ENCODE assay signal across 8 cellular contexts in genomic region chr19:39539519-39540332, GRCh38. TPM values are rescaled to one million over a fixed set of nuclear protein-coding genes. Genes with fewer than 3 reads are reported as not detected.
DNase-seq lines count a peak whose midpoint lies in the region; ATAC-seq and TF ChIP-seq lines count a peak whose summit lies in the region.

TSS of gene EID2 (minus strand) at chr19:39540161. CDS start at chr19:39540079, 82 bp downstream.

- H3K9me2 ChIP-seq in SK-N-SH, result no peaks in the 10 kb centered on the region

- peak within 1 kb of the TSS; percentile 78 for H3K4me3 ChIP-seq in GM06990 (replicated peaks; ENCODE audit: low read depth, low read length)
- peak within 1 kb of the TSS; percentile 77 to 88 for H3K4me3 ChIP-seq in SK-N-SH (ENCODE audit: low read depth in 2 of 2, low read length in 1 of 2)
- peak within 1 kb of the TSS; percentile 77 to 92 for H3K4me3 ChIP-seq in testis

- H3K4me2 ChIP-seq in SK-N-SH, result peak within 1 kb of the TSS; percentile 81

- no peaks in the 10 kb centered on the region for H3K27me3 Mint-ChIP-seq in activated naive CD4-positive, alpha-beta T cell treated with anti-CD3 and anti-CD28 coated beads, Interleukin-2, amount 50 U/mL, for 24 hours

- H3K9me3 Mint-ChIP-seq in activated naive CD4-positive, alpha-beta T cell treated with anti-CD3 and anti-CD28 coated beads, Interleukin-2, amount 50 U/mL, for 24 hours, result no peaks in the 10 kb centered on the region

- H3F3A ChIP-seq in SK-N-SH (replicated peaks; ENCODE audit: insufficient read depth), result no peaks in the 10 kb centered on the region

- intact Hi-C loops in testis (cut with DNase I; ENCODE audit: low total_unique reads), result loop anchor here (10.0 kb wide), 1 partner anchor 115 kb away; no protein-coding TSS in a partner anchor

- ATAC-seq in HG02571 (IDR thresholded peaks at IDR 0.05; ENCODE audit: unreplicated experiment), result peak; percentile 86

- POLR2A ChIA-PET in SK-N-SH (lab: Yijun Ruan, JAX), result no interaction called here

- peak within 1 kb of the TSS; percentile 96 for H3K27ac Mint-ChIP-seq in activated naive CD4-positive, alpha-beta T cell treated with anti-CD3 and anti-CD28 coated beads, Interleukin-2, amount 50 U/mL, for 24 hours

- H3K4me1 Mint-ChIP-seq in activated naive CD4-positive, alpha-beta T cell treated with anti-CD3 and anti-CD28 coated beads, Interleukin-2, amount 50 U/mL, for 24 hours, result peaks cover 69% of the 10 kb centered on the region

- TF ChIP-seq POLR2A in testis (IDR thresholded peaks at IDR 0.05), result peak; percentile 85

- CTCF ChIA-PET in SK-N-SH (lab: Yijun Ruan, JAX), result interaction anchor here (0.6 to 3.1 kb wide), 14 partner anchors 8 to 142 kb away, joined by 3 to 20 read pairs (median 3); partner anchors contain the start of genes DLL3 and RPS16

- peak within 1 kb of the TSS; percentile 84 for H3K9ac ChIP-seq in SK-N-SH

- H3K27ac ChIP-seq in SK-N-SH (ENCODE audit: low read depth in 2 of 2, low read length in 1 of 2), result peak within 1 kb of the TSS; percentile 84 to 89
- H3K27ac ChIP-seq in testis, result peak within 1 kb of the TSS; percentile 91 to 99

- DNase-seq in GM06990 (ENCODE audit: extremely low read depth, insufficient read length), result peak; percentile 90
- peak; percentile 65 for DNase-seq in NCI-H1048 (lab: John Stamatoyannopoulos, UW)
- peak; percentile 97 for DNase-seq in SK-N-SH
- DNase-seq in glomerular endothelial cell (ENCODE audit: extremely low read depth, low read depth, low spot score), result no peak
- peak; percentile 90 for DNase-seq in occipital lobe (lab: John Stamatoyannopoulos, UW)
- DNase-seq in testis, result peak; percentile 97

- no peaks in the 10 kb centered on the region for H3K9me3 ChIP-seq in SK-N-SH
- no peaks in the 10 kb centered on the region for H3K9me3 ChIP-seq in testis

- TF ChIP-seq RAD21 in SK-N-SH (IDR thresholded peaks at IDR 0.05; ENCODE audit: low read length), result peak; percentile 62

- WGBS in SK-N-SH (ENCODE audit: low lambda C conversion rate), result under 1% methylated on average over 18 of the region's 84 CpGs
- 0 to 1% methylated on average over 42 to 67 of the region's 84 CpGs for WGBS in testis, 2 donors

- H3K4me3 Mint-ChIP-seq in activated naive CD4-positive, alpha-beta T cell treated with anti-CD3 and anti-CD28 coated beads, Interleukin-2, amount 50 U/mL, for 24 hours, result peak within 1 kb of the TSS; percentile 94

- H3K79me2 ChIP-seq in SK-N-SH (ENCODE audit: insufficient read depth), result peaks cover 29% of the 10 kb centered on the region

- peaks cover 7% of the 10 kb centered on the region; the same call in 1 of the 2 replicates for H4K20me1 ChIP-seq in SK-N-SH (ENCODE audit: insufficient read depth)

- H3K36me3 ChIP-seq in GM06990 (ENCODE audit: control insufficient read depth, insufficient read depth, low read length) (no peaks in the 10 kb centered on the region), SK-N-SH (replicated peaks in 1 of 2; ENCODE audit: control insufficient read depth in 1 of 2, insufficient read depth in 2 of 2, low read length in 1 of 2) (no peaks in the 10 kb centered on the region), testis (ENCODE audit: low read depth, missing control alignments) (no peaks in the 10 kb centered on the region)

- H2AFZ ChIP-seq in SK-N-SH (ENCODE audit: low read depth), result peak within 1 kb of the TSS; percentile 75

- H3K27me3 ChIP-seq in GM06990 (replicated peaks; ENCODE audit: control insufficient read depth, insufficient read depth, low read length) (no peaks in the 10 kb centered on the region), SK-N-SH (ENCODE audit: insufficient read depth) (no peaks in the 10 kb centered on the region; the same call in 1 of the 2 replicates), testis (no peaks in the 10 kb centered on the region)

- H3K4me1 ChIP-seq in SK-N-SH (ENCODE audit: control insufficient read depth in 1 of 2, insufficient read depth in 2 of 2, low read depth in 1 of 2, low read length in 1 of 2), result peaks cover 3 to 7% of the 10 kb centered on the region in 2 experiments; a peak in 2 of 4 replicates
- peaks cover 16% of the 10 kb centered on the region for H3K4me1 ChIP-seq in testis

- no peaks in the 10 kb centered on the region for H3K36me3 Mint-ChIP-seq in activated naive CD4-positive, alpha-beta T cell treated with anti-CD3 and anti-CD28 coated beads, Interleukin-2, amount 50 U/mL, for 24 hours

- TF ChIP-seq CTCF in GM06990 (IDR thresholded peaks at IDR 0.05; ENCODE audit: insufficient read depth, low read length, poor library complexity, severe bottlenecking), result peak; percentile 84
- TF ChIP-seq CTCF in SK-N-SH (IDR thresholded peaks at IDR 0.05), result peak; percentile 70
- peak; percentile 92 to 98 (median 93) for TF ChIP-seq CTCF in testis (IDR thresholded peaks at IDR 0.05)

- no peak for TF ChIP-seq EP300 in SK-N-SH (IDR thresholded peaks at IDR 0.05; ENCODE audit: borderline replicate concordance in 1 of 2, low read depth in 1 of 2, low read length in 1 of 2)

TF ChIP-seq in SK-N-SH, 30 proteins besides CTCF, POLR2A, EP300 and RAD21:
- TF ChIP-seq SIN3A (IDR thresholded peaks at IDR 0.05; ENCODE audit: borderline replicate concordance, low read depth, low read length), result 0 out of 2 replicates have a peak, but pooled peaks have one; percentile 41
- no peak for TF ChIP-seq PBX3 (IDR thresholded peaks at IDR 0.05)
- peak; percentile 93 for TF ChIP-seq NRF1 (IDR thresholded peaks at IDR 0.05; ENCODE audit: low read depth, low read length)
- peak; percentile 88 for TF ChIP-seq POLR2AphosphoS5 (IDR thresholded peaks at IDR 0.05; ENCODE audit: low read depth, low read length)
- TF ChIP-seq TEAD4 (IDR thresholded peaks at IDR 0.05; ENCODE audit: borderline replicate concordance, insufficient read depth), result no peak
- TF ChIP-seq MAX (IDR thresholded peaks at IDR 0.05; ENCODE audit: low read depth), result peak; percentile 67; the same call in 1 of the 2 replicates
- peak; percentile 80 for TF ChIP-seq MXI1 (IDR thresholded peaks at IDR 0.05; ENCODE audit: low read depth, low read length)
- TF ChIP-seq SMC3 (IDR thresholded peaks at IDR 0.05; ENCODE audit: low read depth, low read length), result peak; percentile 56
- peak; percentile 67 for TF ChIP-seq YY1 (IDR thresholded peaks at IDR 0.05; ENCODE audit: low read depth)
- TF ChIP-seq TCF12 (IDR thresholded peaks at IDR 0.05), result no peak
- TF ChIP-seq REST (IDR thresholded peaks at IDR 0.05; ENCODE audit: low read depth, low read length), result peak; percentile 35; the same call in 1 of the 2 replicates
- 0 out of 2 replicates have a peak, but pooled peaks have one; percentile 45 for TF ChIP-seq TAF1 (IDR thresholded peaks at IDR 0.05; ENCODE audit: borderline replicate concordance, low read depth, low read length)
- TF ChIP-seq FOXJ3 (CRISPR knock-in tag; IDR thresholded peaks at IDR 0.05), result no peak
- TF ChIP-seq USF1 (IDR thresholded peaks at IDR 0.05; ENCODE audit: borderline replicate concordance, low read depth), result no peak
TF ChIP-seq in SK-N-SH: peak in this region for 9.

RNA-seq across cellular contexts. Expression of gene EID2, which starts in this region (rescaled TPM):
- 13.9 and 14.1 TPM in 2 replicates for polyA plus RNA-seq in SK-N-SH (2012; rRNA removed)
- 13.9 and 14.5 TPM in 2 replicates for polyA plus RNA-seq in SK-N-SH (2012; cell fraction: cytosol; rRNA removed)
- polyA plus RNA-seq in SK-N-SH (2012; cell fraction: nucleus; rRNA removed), result 5.9 and 7.9 TPM in 2 replicates
- 11.4 and 19.0 TPM in 2 replicates for total RNA-seq in glomerular endothelial cell
- total RNA-seq in occipital lobe, result 26.4 TPM
- 10 to 100 TPM; 23.9 to 26.7 TPM for total RNA-seq in testis
- 15.0 TPM for polyA plus RNA-seq in testis (ENCODE audit: insufficient read depth, low read depth, low replicate concordance)
